Comparison of ENCODE assay signal across 8 cellular contexts in the genomic region with DNA sequence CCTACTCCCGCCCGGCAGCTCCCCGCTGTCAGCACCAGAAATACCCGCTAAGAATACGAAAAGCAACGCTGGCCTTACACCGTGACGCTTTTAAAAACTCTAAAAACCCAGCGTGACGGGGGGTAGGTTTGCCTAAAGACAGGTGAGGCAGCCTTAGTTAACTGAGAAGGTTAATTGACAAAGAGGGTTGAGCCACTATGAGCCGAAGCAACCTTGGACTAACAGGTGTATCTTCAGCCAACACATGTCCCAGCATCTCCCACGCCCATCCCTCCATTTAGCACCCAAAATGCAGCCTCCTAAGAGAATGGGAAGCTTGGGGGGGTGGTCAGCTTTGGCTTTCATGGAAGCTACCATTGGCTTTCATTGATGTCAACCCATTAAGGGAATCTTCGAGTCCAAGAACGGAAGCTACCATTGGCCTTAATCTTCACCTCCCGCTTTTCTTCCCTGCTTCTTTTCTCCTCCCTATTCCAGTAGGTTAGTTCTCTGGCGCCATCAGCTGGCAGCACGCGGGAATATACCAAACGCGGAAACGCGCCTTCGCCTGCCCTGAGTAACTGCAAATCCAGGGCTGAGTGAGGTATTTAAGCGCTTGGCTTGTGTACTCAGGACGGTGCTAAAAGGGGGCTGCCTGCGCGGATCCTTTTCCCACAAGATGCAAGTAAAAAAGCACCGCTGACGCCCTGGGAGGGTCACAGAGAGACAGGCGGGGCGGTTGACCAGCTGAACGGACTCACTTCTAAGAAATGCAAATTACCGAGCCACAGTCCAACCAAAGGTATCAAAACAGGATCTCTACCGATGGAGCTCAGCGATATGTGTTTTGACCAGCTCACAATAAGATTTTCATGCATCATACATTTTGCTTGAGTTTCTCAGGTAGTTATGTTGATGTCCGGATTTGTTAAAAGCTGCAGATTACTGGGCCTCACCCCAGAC. TPM values are rescaled to one million over a fixed set of nuclear protein-coding genes. Genes with fewer than 3 reads are reported as not detected.
DNase-seq lines count a peak whose midpoint lies in the region; ATAC-seq and TF ChIP-seq lines count a peak whose summit lies in the region.

No MANE protein-coding gene starts in this region.

- no peak overlapping the region for H3K4me2 ChIP-seq in DOHH2 (ENCODE audit: low read length)

- H3F3A ChIP-seq in DOHH2 (ENCODE audit: control insufficient read depth, insufficient read depth): no peaks in the 10 kb centered on the region; the same call in 1 of the 2 replicates

- H3K4me3 ChIP-seq in DOHH2 (ENCODE audit: low read length) (no peak overlapping the region), skeletal muscle cell (ENCODE audit: low read depth, low read length) (peak overlapping the region; percentile 8), MG63 (no peak overlapping the region)

- ATAC-seq in GM21515 (IDR thresholded peaks at IDR 0.05; ENCODE audit: unreplicated experiment): peak; percentile 76
- ATAC-seq in HG02852 (IDR thresholded peaks at IDR 0.05; ENCODE audit: unreplicated experiment): no peak

- DNase-seq in NAMALWA (ENCODE audit: low spot score) (peak; percentile 25), amniotic epithelial cell (ENCODE audit: low read depth) (peak; percentile 94), hypothalamus (lab: John Stamatoyannopoulos, UW) (peak in 43 of 51 donors; percentile 3 to 80 (median 36)), skeletal muscle cell (ENCODE audit: low read depth) (no peak), MG63 (no peak)

- H3K4me1 ChIP-seq in DOHH2 (ENCODE audit: control insufficient read depth, low read length): peaks cover 30% of the 10 kb centered on the region

- no peaks in the 10 kb centered on the region for H3K27me3 ChIP-seq in DOHH2 (ENCODE audit: control insufficient read depth, low read length)
- H3K27me3 ChIP-seq in MG63: no peaks in the 10 kb centered on the region

- H3K36me3 ChIP-seq in DOHH2 (ENCODE audit: control insufficient read depth, low read length): no peaks in the 10 kb centered on the region
- H3K36me3 ChIP-seq in MG63: no peaks in the 10 kb centered on the region

- no peaks in the 10 kb centered on the region for H4K20me1 ChIP-seq in DOHH2 (ENCODE audit: control insufficient read depth, insufficient read depth, low read depth, low read length)

- no peak overlapping the region for H3K27ac ChIP-seq in DOHH2 (ENCODE audit: low read depth, low read length)

- H3K9me3 ChIP-seq in DOHH2 (ENCODE audit: control insufficient read depth, insufficient read depth, low read length) (peaks cover 4% of the 10 kb centered on the region; the same call in 1 of the 2 replicates), MG63 (no peaks in the 10 kb centered on the region)

- TF ChIP-seq CTCF in DOHH2 (IDR thresholded peaks at IDR 0.05; ENCODE audit: low read depth, low read length, poor library complexity, severe bottlenecking): peak; percentile 49

- H3K79me2 ChIP-seq in DOHH2 (ENCODE audit: control insufficient read depth, low read length): no peaks in the 10 kb centered on the region

- no peaks in the 10 kb centered on the region for H3K9me2 ChIP-seq in DOHH2 (replicated peaks; ENCODE audit: control insufficient read depth, low read length)

RNA-seq across cellular contexts. Expression of a gene that starts 38.5 kb away (rescaled TPM):
- not detected in 2 replicates for total RNA-seq in MG63 (2014; rRNA removed; shearing (Covaris generic); ENCODE audit: low replicate concordance)

RNA-seq across cellular contexts. Expression of a gene that starts 56.2 kb away (rescaled TPM):
- not detected in 2 replicates for total RNA-seq in MG63 (2014; rRNA removed; shearing (Covaris generic); ENCODE audit: low replicate concordance)

Comparison
In these comparisons a context has a peak if more than half of its experiments do, and no peak if none do; other contexts are left out.
1. DNase-seq: peak in NAMALWA (single experiment), amniotic epithelial cell (single experiment) and hypothalamus (43 of 51); none in skeletal muscle cell (single experiment) and MG63 (single experiment).